1 cellular context compared by ENCODE assay signal in the genomic region with DNA sequence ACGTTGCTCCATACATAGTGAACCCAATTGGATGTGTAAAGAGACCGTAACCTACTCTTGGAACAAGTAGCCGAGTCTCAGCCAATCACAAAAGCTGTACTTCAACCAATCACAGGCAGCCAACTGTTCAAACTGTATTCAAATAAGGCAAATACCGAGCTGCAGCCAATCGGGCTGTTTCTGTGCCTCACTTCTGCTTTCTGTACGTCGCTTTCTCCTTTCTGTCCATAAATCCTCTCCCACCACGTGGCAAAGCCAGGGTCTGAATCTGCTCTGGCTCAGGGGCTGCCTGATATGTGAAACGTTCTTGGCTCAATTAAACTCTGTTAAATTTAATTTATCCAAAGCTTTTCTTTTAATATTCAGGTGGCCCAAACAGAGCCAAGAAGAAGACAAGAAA.
TF ChIP-seq lines count a peak whose summit lies in the region.

No MANE protein-coding gene starts in this region.

TF ChIP-seq in K562, 482 proteins besides CTCF, POLR2A, EP300 and RAD21:
- TF ChIP-seq, protein P1, sequence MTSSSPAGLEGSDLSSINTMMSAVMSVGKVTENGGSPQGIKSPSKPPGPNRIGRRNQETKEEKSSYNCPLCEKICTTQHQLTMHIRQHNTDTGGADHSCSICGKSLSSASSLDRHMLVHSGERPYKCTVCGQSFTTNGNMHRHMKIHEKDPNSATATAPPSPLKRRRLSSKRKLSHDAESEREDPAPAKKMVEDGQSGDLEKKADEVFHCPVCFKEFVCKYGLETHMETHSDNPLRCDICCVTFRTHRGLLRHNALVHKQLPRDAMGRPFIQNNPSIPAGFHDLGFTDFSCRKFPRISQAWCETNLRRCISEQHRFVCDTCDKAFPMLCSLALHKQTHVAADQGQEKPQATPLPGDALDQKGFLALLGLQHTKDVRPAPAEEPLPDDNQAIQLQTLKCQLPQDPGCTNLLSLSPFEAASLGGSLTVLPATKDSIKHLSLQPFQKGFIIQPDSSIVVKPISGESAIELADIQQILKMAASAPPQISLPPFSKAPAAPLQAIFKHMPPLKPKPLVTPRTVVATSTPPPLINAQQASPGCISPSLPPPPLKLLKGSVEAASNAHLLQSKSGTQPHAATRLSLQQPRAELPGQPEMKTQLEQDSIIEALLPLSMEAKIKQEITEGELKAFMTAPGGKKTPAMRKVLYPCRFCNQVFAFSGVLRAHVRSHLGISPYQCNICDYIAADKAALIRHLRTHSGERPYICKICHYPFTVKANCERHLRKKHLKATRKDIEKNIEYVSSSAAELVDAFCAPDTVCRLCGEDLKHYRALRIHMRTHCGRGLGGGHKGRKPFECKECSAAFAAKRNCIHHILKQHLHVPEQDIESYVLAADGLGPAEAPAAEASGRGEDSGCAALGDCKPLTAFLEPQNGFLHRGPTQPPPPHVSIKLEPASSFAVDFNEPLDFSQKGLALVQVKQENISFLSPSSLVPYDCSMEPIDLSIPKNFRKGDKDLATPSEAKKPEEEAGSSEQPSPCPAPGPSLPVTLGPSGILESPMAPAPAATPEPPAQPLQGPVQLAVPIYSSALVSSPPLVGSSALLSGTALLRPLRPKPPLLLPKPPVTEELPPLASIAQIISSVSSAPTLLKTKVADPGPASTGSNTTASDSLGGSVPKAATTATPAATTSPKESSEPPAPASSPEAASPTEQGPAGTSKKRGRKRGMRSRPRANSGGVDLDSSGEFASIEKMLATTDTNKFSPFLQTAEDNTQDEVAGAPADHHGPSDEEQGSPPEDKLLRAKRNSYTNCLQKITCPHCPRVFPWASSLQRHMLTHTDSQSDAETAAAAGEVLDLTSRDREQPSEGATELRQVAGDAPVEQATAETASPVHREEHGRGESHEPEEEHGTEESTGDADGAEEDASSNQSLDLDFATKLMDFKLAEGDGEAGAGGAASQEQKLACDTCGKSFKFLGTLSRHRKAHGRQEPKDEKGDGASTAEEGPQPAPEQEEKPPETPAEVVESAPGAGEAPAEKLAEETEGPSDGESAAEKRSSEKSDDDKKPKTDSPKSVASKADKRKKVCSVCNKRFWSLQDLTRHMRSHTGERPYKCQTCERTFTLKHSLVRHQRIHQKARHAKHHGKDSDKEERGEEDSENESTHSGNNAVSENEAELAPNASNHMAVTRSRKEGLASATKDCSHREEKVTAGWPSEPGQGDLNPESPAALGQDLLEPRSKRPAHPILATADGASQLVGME (CRISPR knock-in tag; IDR thresholded peaks at IDR 0.05): no peak
- TF ChIP-seq MYBL2 (IDR thresholded peaks at IDR 0.05; ENCODE audit: low read depth): peak; percentile 37; the same call in 1 of the 2 replicates
- TF ChIP-seq MYBL2 (CRISPR knock-in tag; IDR thresholded peaks at IDR 0.05; ENCODE audit: borderline replicate concordance): no peak
- TF ChIP-seq, protein P2, sequence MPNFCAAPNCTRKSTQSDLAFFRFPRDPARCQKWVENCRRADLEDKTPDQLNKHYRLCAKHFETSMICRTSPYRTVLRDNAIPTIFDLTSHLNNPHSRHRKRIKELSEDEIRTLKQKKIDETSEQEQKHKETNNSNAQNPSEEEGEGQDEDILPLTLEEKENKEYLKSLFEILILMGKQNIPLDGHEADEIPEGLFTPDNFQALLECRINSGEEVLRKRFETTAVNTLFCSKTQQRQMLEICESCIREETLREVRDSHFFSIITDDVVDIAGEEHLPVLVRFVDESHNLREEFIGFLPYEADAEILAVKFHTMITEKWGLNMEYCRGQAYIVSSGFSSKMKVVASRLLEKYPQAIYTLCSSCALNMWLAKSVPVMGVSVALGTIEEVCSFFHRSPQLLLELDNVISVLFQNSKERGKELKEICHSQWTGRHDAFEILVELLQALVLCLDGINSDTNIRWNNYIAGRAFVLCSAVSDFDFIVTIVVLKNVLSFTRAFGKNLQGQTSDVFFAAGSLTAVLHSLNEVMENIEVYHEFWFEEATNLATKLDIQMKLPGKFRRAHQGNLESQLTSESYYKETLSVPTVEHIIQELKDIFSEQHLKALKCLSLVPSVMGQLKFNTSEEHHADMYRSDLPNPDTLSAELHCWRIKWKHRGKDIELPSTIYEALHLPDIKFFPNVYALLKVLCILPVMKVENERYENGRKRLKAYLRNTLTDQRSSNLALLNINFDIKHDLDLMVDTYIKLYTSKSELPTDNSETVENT (CRISPR knock-in tag; IDR thresholded peaks at IDR 0.05): no peak
- TF ChIP-seq SPI1 (IDR thresholded peaks at IDR 0.05; ENCODE audit: borderline replicate concordance, low read depth, low read length): peak; percentile 94
- TF ChIP-seq FOXM1 (IDR thresholded peaks at IDR 0.05; ENCODE audit: low read depth): peak; percentile 88
- no peak for TF ChIP-seq FOXM1 (CRISPR knock-in tag; IDR thresholded peaks at IDR 0.05; ENCODE audit: low read depth)
- no peak for TF ChIP-seq HDAC6 (IDR thresholded peaks at IDR 0.05; ENCODE audit: low read depth, low read length)
- peak; percentile 49 for TF ChIP-seq MEIS2 (IDR thresholded peaks at IDR 0.05; ENCODE audit: partially characterized antibody)
- TF ChIP-seq, protein P3, sequence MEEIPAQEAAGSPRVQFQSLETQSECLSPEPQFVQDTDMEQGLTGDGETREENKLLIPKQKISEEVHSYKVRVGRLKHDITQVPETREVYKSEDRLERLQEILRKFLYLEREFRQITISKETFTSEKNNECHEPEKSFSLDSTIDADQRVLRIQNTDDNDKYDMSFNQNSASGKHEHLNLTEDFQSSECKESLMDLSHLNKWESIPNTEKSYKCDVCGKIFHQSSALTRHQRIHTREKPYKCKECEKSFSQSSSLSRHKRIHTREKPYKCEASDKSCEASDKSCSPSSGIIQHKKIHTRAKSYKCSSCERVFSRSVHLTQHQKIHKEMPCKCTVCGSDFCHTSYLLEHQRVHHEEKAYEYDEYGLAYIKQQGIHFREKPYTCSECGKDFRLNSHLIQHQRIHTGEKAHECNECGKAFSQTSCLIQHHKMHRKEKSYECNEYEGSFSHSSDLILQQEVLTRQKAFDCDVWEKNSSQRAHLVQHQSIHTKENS (CRISPR knock-in tag; IDR thresholded peaks at IDR 0.05): no peak
- TF ChIP-seq CREBBP (IDR thresholded peaks at IDR 0.05; ENCODE audit: low read depth, low read length): no peak
- TF ChIP-seq PCBP1 (IDR thresholded peaks at IDR 0.05; ENCODE audit: low read depth, low read length, poor library complexity, severe bottlenecking): no peak
- no peak for TF ChIP-seq SMAD4 (CRISPR knock-in tag; conservative IDR thresholded peaks at IDR 0.05)
- TF ChIP-seq CBX1 (IDR thresholded peaks at IDR 0.05; ENCODE audit: low read depth): no peak
- TF ChIP-seq HNRNPH1 (optimal IDR thresholded peaks at IDR 0.05; ENCODE audit: low read depth, low read length): no peak
- TF ChIP-seq MYC (IDR thresholded peaks at IDR 0.05; ENCODE audit: low read depth, low read length): peak; percentile 38; the same call in 1 of the 2 replicates
- no peak for TF ChIP-seq MYC (CRISPR knock-in tag; IDR thresholded peaks at IDR 0.05; ENCODE audit: borderline replicate concordance, low read depth)
- TF ChIP-seq STAT5A (IDR thresholded peaks at IDR 0.05; ENCODE audit: borderline replicate concordance, low read length): no peak
- TF ChIP-seq, protein P4, sequence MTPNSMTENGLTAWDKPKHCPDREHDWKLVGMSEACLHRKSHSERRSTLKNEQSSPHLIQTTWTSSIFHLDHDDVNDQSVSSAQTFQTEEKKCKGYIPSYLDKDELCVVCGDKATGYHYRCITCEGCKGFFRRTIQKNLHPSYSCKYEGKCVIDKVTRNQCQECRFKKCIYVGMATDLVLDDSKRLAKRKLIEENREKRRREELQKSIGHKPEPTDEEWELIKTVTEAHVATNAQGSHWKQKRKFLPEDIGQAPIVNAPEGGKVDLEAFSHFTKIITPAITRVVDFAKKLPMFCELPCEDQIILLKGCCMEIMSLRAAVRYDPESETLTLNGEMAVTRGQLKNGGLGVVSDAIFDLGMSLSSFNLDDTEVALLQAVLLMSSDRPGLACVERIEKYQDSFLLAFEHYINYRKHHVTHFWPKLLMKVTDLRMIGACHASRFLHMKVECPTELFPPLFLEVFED (CRISPR knock-in tag; conservative IDR thresholded peaks at IDR 0.05): no peak
- no peak for TF ChIP-seq DIDO1 (tag; IDR thresholded peaks at IDR 0.05; ENCODE audit: low read depth)
- peak; percentile 30 for TF ChIP-seq NFYB (IDR thresholded peaks at IDR 0.05; ENCODE audit: extremely low read depth, insufficient read length)
- no peak for TF ChIP-seq MECOM (CRISPR knock-in tag; IDR thresholded peaks at IDR 0.05)
- TF ChIP-seq, protein P5, sequence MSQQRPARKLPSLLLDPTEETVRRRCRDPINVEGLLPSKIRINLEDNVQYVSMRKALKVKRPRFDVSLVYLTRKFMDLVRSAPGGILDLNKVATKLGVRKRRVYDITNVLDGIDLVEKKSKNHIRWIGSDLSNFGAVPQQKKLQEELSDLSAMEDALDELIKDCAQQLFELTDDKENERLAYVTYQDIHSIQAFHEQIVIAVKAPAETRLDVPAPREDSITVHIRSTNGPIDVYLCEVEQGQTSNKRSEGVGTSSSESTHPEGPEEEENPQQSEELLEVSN (IDR thresholded peaks at IDR 0.05; ENCODE audit: borderline replicate concordance in 1 of 2, extremely low read depth in 1 of 2, insufficient read depth in 1 of 2, insufficient read length in 1 of 2, low read depth in 1 of 2, low read length in 1 of 2, poor library complexity in 1 of 2, severe bottlenecking in 1 of 2): peak in 1 of 2 experiments; percentile 35
- peak; percentile 88 for TF ChIP-seq L3MBTL2 (IDR thresholded peaks at IDR 0.05)
- TF ChIP-seq ZNF197 (CRISPR knock-in tag; IDR thresholded peaks at IDR 0.05; ENCODE audit: low read depth): no peak
- TF ChIP-seq ZSCAN32 (CRISPR knock-in tag; IDR thresholded peaks at IDR 0.05): no peak
- TF ChIP-seq, protein P6, sequence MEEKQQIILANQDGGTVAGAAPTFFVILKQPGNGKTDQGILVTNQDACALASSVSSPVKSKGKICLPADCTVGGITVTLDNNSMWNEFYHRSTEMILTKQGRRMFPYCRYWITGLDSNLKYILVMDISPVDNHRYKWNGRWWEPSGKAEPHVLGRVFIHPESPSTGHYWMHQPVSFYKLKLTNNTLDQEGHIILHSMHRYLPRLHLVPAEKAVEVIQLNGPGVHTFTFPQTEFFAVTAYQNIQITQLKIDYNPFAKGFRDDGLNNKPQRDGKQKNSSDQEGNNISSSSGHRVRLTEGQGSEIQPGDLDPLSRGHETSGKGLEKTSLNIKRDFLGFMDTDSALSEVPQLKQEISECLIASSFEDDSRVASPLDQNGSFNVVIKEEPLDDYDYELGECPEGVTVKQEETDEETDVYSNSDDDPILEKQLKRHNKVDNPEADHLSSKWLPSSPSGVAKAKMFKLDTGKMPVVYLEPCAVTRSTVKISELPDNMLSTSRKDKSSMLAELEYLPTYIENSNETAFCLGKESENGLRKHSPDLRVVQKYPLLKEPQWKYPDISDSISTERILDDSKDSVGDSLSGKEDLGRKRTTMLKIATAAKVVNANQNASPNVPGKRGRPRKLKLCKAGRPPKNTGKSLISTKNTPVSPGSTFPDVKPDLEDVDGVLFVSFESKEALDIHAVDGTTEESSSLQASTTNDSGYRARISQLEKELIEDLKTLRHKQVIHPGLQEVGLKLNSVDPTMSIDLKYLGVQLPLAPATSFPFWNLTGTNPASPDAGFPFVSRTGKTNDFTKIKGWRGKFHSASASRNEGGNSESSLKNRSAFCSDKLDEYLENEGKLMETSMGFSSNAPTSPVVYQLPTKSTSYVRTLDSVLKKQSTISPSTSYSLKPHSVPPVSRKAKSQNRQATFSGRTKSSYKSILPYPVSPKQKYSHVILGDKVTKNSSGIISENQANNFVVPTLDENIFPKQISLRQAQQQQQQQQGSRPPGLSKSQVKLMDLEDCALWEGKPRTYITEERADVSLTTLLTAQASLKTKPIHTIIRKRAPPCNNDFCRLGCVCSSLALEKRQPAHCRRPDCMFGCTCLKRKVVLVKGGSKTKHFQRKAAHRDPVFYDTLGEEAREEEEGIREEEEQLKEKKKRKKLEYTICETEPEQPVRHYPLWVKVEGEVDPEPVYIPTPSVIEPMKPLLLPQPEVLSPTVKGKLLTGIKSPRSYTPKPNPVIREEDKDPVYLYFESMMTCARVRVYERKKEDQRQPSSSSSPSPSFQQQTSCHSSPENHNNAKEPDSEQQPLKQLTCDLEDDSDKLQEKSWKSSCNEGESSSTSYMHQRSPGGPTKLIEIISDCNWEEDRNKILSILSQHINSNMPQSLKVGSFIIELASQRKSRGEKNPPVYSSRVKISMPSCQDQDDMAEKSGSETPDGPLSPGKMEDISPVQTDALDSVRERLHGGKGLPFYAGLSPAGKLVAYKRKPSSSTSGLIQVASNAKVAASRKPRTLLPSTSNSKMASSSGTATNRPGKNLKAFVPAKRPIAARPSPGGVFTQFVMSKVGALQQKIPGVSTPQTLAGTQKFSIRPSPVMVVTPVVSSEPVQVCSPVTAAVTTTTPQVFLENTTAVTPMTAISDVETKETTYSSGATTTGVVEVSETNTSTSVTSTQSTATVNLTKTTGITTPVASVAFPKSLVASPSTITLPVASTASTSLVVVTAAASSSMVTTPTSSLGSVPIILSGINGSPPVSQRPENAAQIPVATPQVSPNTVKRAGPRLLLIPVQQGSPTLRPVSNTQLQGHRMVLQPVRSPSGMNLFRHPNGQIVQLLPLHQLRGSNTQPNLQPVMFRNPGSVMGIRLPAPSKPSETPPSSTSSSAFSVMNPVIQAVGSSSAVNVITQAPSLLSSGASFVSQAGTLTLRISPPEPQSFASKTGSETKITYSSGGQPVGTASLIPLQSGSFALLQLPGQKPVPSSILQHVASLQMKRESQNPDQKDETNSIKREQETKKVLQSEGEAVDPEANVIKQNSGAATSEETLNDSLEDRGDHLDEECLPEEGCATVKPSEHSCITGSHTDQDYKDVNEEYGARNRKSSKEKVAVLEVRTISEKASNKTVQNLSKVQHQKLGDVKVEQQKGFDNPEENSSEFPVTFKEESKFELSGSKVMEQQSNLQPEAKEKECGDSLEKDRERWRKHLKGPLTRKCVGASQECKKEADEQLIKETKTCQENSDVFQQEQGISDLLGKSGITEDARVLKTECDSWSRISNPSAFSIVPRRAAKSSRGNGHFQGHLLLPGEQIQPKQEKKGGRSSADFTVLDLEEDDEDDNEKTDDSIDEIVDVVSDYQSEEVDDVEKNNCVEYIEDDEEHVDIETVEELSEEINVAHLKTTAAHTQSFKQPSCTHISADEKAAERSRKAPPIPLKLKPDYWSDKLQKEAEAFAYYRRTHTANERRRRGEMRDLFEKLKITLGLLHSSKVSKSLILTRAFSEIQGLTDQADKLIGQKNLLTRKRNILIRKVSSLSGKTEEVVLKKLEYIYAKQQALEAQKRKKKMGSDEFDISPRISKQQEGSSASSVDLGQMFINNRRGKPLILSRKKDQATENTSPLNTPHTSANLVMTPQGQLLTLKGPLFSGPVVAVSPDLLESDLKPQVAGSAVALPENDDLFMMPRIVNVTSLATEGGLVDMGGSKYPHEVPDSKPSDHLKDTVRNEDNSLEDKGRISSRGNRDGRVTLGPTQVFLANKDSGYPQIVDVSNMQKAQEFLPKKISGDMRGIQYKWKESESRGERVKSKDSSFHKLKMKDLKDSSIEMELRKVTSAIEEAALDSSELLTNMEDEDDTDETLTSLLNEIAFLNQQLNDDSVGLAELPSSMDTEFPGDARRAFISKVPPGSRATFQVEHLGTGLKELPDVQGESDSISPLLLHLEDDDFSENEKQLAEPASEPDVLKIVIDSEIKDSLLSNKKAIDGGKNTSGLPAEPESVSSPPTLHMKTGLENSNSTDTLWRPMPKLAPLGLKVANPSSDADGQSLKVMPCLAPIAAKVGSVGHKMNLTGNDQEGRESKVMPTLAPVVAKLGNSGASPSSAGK (IDR thresholded peaks at IDR 0.05): peak; percentile 52
- TF ChIP-seq, protein P7, sequence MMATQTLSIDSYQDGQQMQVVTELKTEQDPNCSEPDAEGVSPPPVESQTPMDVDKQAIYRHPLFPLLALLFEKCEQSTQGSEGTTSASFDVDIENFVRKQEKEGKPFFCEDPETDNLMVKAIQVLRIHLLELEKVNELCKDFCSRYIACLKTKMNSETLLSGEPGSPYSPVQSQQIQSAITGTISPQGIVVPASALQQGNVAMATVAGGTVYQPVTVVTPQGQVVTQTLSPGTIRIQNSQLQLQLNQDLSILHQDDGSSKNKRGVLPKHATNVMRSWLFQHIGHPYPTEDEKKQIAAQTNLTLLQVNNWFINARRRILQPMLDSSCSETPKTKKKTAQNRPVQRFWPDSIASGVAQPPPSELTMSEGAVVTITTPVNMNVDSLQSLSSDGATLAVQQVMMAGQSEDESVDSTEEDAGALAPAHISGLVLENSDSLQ (IDR thresholded peaks at IDR 0.05): peak; percentile 23; the same call in 1 of the 2 replicates
- TF ChIP-seq ZNF75A (CRISPR knock-in tag; IDR thresholded peaks at IDR 0.05): no peak
- TF ChIP-seq ZNF780A (CRISPR knock-in tag; IDR thresholded peaks at IDR 0.05): no peak
TF ChIP-seq in K562: peak in this region for 10.
